29 cellular contexts compared by ENCODE assay signal in genomic region chr3:54567949-54568348, GRCh38.
"Had no signal": no experiment of that assay in that cellular context is flagged by ENCODE, and none has a peak within 500 bp of the region (broad histone marks: within the 10 kb centered on the region; RNA-seq: fewer than 3 reads in every experiment).

No MANE protein-coding gene starts in this region.

- ATAC-seq: left colon; left lung; natural killer cell; psoas muscle; right lobe of liver; stimulated activated effector memory CD8-positive, alpha-beta T cell treated with anti-CD3 and anti-CD28 coated beads, Interleukin-12 subunit alpha, Interleukin-12 subunit beta, amount 100 ng/mL, for 72 hours had no signal

- H3K9me3 ChIP-seq: neutrophil, psoas muscle, right lobe of liver, suprapubic skin, tibial nerve, uterus had no signal

- H3K4me3 ChIP-seq: left lung, lung, neural progenitor cell, psoas muscle, right lobe of liver, skin epidermis, suprapubic skin, tibial nerve, uterus had no signal

- DNase-seq: hypothalamus; immature natural killer cell; kidney; left colon; left lung; mesendoderm; naive B cell; natural killer cell; nephron progenitor cell; occipital lobe; psoas muscle; right lobe of liver; stimulated activated CD4-positive, alpha-beta T cell treated with anti-CD3 and anti-CD28 coated beads, Interleukin-12 subunit alpha, Interleukin-12 subunit beta, amount 100 ng/mL, for 4 hours; stimulated activated CD4-positive, alpha-beta T cell treated with anti-CD3 and anti-CD28 coated beads, Interleukin-15, amount 100 ng/mL, for 24 hours; stimulated activated CD4-positive, alpha-beta T cell treated with anti-CD3 and anti-CD28 coated beads, Interleukin-2, amount 100 ng/mL, for 24 hours; stimulated activated CD4-positive, alpha-beta T cell treated with anti-CD3 and anti-CD28 coated beads, Interleukin-4, amount 100 ng/mL, for 24 hours; stimulated activated naive CD4-positive, alpha-beta T cell; uterus had no signal

- H3K27ac ChIP-seq: left lung, neural progenitor cell, neutrophil, parathyroid adenoma, psoas muscle, right lobe of liver, skin epidermis, suprapubic skin, uterus had no signal

- H3K27ac Mint-ChIP-seq: immature natural killer cell; mesothelial cell of epicardium; naive B cell; natural killer cell; nephron progenitor cell; neural progenitor cell; stimulated activated effector memory CD8-positive, alpha-beta T cell treated with anti-CD3 and anti-CD28 coated beads, Interleukin-12 subunit alpha, Interleukin-12 subunit beta, amount 100 ng/mL, for 72 hours; stimulated activated naive CD8-positive, alpha-beta T cell treated with anti-CD3 and anti-CD28 coated beads, Interleukin-15, Interleukin-2, amounts not matched to agents 100 ng/mL and 50 ng/mL, for 24 hours; type B pancreatic cell had no signal

- H3K4me3 Mint-ChIP-seq: immature natural killer cell; mesothelial cell of epicardium; naive B cell; natural killer cell; nephron progenitor cell; neural progenitor cell; stimulated activated effector memory CD8-positive, alpha-beta T cell treated with anti-CD3 and anti-CD28 coated beads, Interleukin-12 subunit alpha, Interleukin-12 subunit beta, amount 100 ng/mL, for 72 hours; stimulated activated naive CD8-positive, alpha-beta T cell treated with anti-CD3 and anti-CD28 coated beads, Interleukin-15, Interleukin-2, amounts not matched to agents 100 ng/mL and 50 ng/mL, for 24 hours; type B pancreatic cell had no signal

- H3K36me3 Mint-ChIP-seq: immature natural killer cell; mesothelial cell of epicardium; naive B cell; natural killer cell; neural progenitor cell; stimulated activated effector memory CD8-positive, alpha-beta T cell treated with anti-CD3 and anti-CD28 coated beads, Interleukin-12 subunit alpha, Interleukin-12 subunit beta, amount 100 ng/mL, for 72 hours; type B pancreatic cell had no signal

- H3K4me1 ChIP-seq: left lung, parathyroid adenoma, psoas muscle, right lobe of liver, suprapubic skin, uterus had no signal

- H3K9me3 Mint-ChIP-seq: mesothelial cell of epicardium; nephron progenitor cell; stimulated activated effector memory CD8-positive, alpha-beta T cell treated with anti-CD3 and anti-CD28 coated beads, Interleukin-12 subunit alpha, Interleukin-12 subunit beta, amount 100 ng/mL, for 72 hours; stimulated activated naive CD8-positive, alpha-beta T cell treated with anti-CD3 and anti-CD28 coated beads, Interleukin-15, Interleukin-2, amounts not matched to agents 100 ng/mL and 50 ng/mL, for 24 hours; type B pancreatic cell had no signal

- H3K27me3 ChIP-seq: left lung, neural progenitor cell, neutrophil, right lobe of liver, suprapubic skin, tibial nerve, uterus had no signal

- H3K4me1 Mint-ChIP-seq: immature natural killer cell; mesothelial cell of epicardium; naive B cell; natural killer cell; stimulated activated effector memory CD8-positive, alpha-beta T cell treated with anti-CD3 and anti-CD28 coated beads, Interleukin-12 subunit alpha, Interleukin-12 subunit beta, amount 100 ng/mL, for 72 hours had no signal

- H3K36me3 ChIP-seq: left lung, neural progenitor cell, neutrophil, right lobe of liver, suprapubic skin, tibial nerve, uterus had no signal

- H3K27me3 Mint-ChIP-seq: naive B cell; stimulated activated naive CD8-positive, alpha-beta T cell treated with anti-CD3 and anti-CD28 coated beads, Interleukin-15, Interleukin-2, amounts not matched to agents 100 ng/mL and 50 ng/mL, for 24 hours had no signal
